ENCODE assay signal across 1 cellular context in genomic region chr10:95391570-95392249, GRCh38.
TF ChIP-seq lines count a peak whose summit lies in the region.

No MANE protein-coding gene starts in this region.

TF ChIP-seq in HEK293, 187 proteins besides CTCF, POLR2A, EP300 and RAD21 (continued from another document):
- no peak for TF ChIP-seq ATF2 (tag by site-specific recombination; IDR thresholded peaks at IDR 0.05; ENCODE audit: low read depth)
- TF ChIP-seq ZNF792 (tag by site-specific recombination; IDR thresholded peaks at IDR 0.05): no peak
- no peak for TF ChIP-seq ZNF639 (tag by site-specific recombination; IDR thresholded peaks at IDR 0.05)
- no peak for TF ChIP-seq ZNF777 (tag by site-specific recombination; IDR thresholded peaks at IDR 0.05; ENCODE audit: borderline replicate concordance)
- no peak for TF ChIP-seq HOXD13 (CRISPR knock-in tag; IDR thresholded peaks at IDR 0.05; ENCODE audit: borderline replicate concordance)
- TF ChIP-seq GLI2 (tag by site-specific recombination; IDR thresholded peaks at IDR 0.05; ENCODE audit: borderline replicate concordance, low read depth): no peak
- TF ChIP-seq ZBTB8A (tag by site-specific recombination; IDR thresholded peaks at IDR 0.05): no peak
- no peak for TF ChIP-seq ZSCAN18 (tag by site-specific recombination; IDR thresholded peaks at IDR 0.05)
- no peak for TF ChIP-seq ZNF16 (tag by site-specific recombination; IDR thresholded peaks at IDR 0.05; ENCODE audit: low read depth)
- TF ChIP-seq SALL2 (tag by site-specific recombination; IDR thresholded peaks at IDR 0.05; ENCODE audit: borderline replicate concordance): no peak
- no peak for TF ChIP-seq SCRT2 (tag by site-specific recombination; IDR thresholded peaks at IDR 0.05)
- TF ChIP-seq ZNF24 (tag by site-specific recombination; IDR thresholded peaks at IDR 0.05): no peak
- TF ChIP-seq ZBTB17 (tag by site-specific recombination; IDR thresholded peaks at IDR 0.05): peak; percentile 83
- peak; percentile 97 for TF ChIP-seq REST (tag by site-specific recombination; IDR thresholded peaks at IDR 0.05)
- 0 out of 2 replicates have a peak, but pooled peaks have one; percentile 15 for TF ChIP-seq IKZF3 (tag by site-specific recombination; IDR thresholded peaks at IDR 0.05)
- TF ChIP-seq ZNF501 (tag by site-specific recombination; IDR thresholded peaks at IDR 0.05): no peak
- no peak for TF ChIP-seq ZNF785 (tag by site-specific recombination; IDR thresholded peaks at IDR 0.05)
- TF ChIP-seq ZSCAN23 (tag by site-specific recombination; IDR thresholded peaks at IDR 0.05): no peak
- no peak for TF ChIP-seq ZNF423 (tag by site-specific recombination; IDR thresholded peaks at IDR 0.05)
- no peak for TF ChIP-seq SP7 (tag by site-specific recombination; IDR thresholded peaks at IDR 0.05)
- no peak for TF ChIP-seq PRDM1 (tag by site-specific recombination; IDR thresholded peaks at IDR 0.05)
- no peak for TF ChIP-seq ZNF660 (tag by site-specific recombination; IDR thresholded peaks at IDR 0.05)
- TF ChIP-seq ZNF510 (tag by site-specific recombination; IDR thresholded peaks at IDR 0.05; ENCODE audit: insufficient replicate concordance): no peak
- TF ChIP-seq ZNF398 (tag by site-specific recombination; IDR thresholded peaks at IDR 0.05): no peak
- TF ChIP-seq ZNF335 (tag by site-specific recombination; conservative IDR thresholded peaks at IDR 0.05): no peak
- TF ChIP-seq ZBTB6 (tag by site-specific recombination; IDR thresholded peaks at IDR 0.05): no peak
- no peak for TF ChIP-seq ZNF843 (tag by site-specific recombination; IDR thresholded peaks at IDR 0.05)
- no peak for TF ChIP-seq ZFP3 (tag by site-specific recombination; IDR thresholded peaks at IDR 0.05; ENCODE audit: low read depth)
- TF ChIP-seq ZXDB (tag by site-specific recombination; IDR thresholded peaks at IDR 0.05): no peak
- TF ChIP-seq FEZF1 (tag by site-specific recombination; IDR thresholded peaks at IDR 0.05): peak; percentile 66
- TF ChIP-seq GLIS1 (tag by site-specific recombination; IDR thresholded peaks at IDR 0.05): peak; percentile 26; the same call in 1 of the 2 replicates
- TF ChIP-seq KLF9 (tag by site-specific recombination; IDR thresholded peaks at IDR 0.05; ENCODE audit: low read depth): no peak
- peak; percentile 83 for TF ChIP-seq ZSCAN16 (tag by site-specific recombination; IDR thresholded peaks at IDR 0.05)
